31 cellular contexts compared by ENCODE assay signal in genomic region chr22:30045901-30046715, GRCh38. TPM values are rescaled to one million over a fixed set of nuclear protein-coding genes. Genes with fewer than 3 reads are reported as not detected.
A peak's percentile ranks its signal among the peaks of the same experiment; 100 is the strongest.
DNase-seq lines count a peak whose midpoint lies in the region; ATAC-seq, FAIRE-seq and TF ChIP-seq lines count a peak whose summit lies in the region.
"Had no signal": no experiment of that assay in that cellular context is flagged by ENCODE, and none has a peak within 500 bp of the region (broad histone marks: within the 10 kb centered on the region; RNA-seq: fewer than 3 reads in every experiment).

No MANE protein-coding gene starts in this region.

- H3K4me3 ChIP-seq in breast epithelium (no peak overlapping the region), K562 (no peak overlapping the region), HAP-1 (no peak overlapping the region)
- H3K4me3 ChIP-seq: A549; BLaER1 treated with 17β-estradiol and CSF1 and Interleukin-3, amounts not matched to agents 10 nM and 100 nM; GM12878; GM23248; PC-9; SJCRH30 had no signal

- no peak for TF ChIP-seq CTCF in breast epithelium (IDR thresholded peaks at IDR 0.05)
- no peak for TF ChIP-seq CTCF in MCF 10A (IDR thresholded peaks at IDR 0.05; ENCODE audit: unreplicated experiment)
- no peak for TF ChIP-seq CTCF in K562 (IDR thresholded peaks at IDR 0.05 in 2 of 3, conservative IDR thresholded peaks at IDR 0.05 in 1 of 3; ENCODE audit: insufficient read depth in 2 of 3, low read depth in 1 of 3, low read length in 3 of 3)
- TF ChIP-seq CTCF in type B pancreatic cell (conservative IDR thresholded peaks at IDR 0.05), result no peak

- no peak for ATAC-seq in K562
- ATAC-seq: A549, GM12878, HepG2, Right ventricle myocardium inferior, SK-N-SH treated with all-trans-retinoic acid at 6 μM for 48 hours had no signal

- H3K79me2 ChIP-seq in K562 (ENCODE audit: control insufficient read depth, insufficient read depth, low read length), result no peaks in the 10 kb centered on the region

- H3K4me3 Mint-ChIP-seq in MCF 10A (ENCODE audit: unreplicated experiment) (no peak overlapping the region), type B pancreatic cell (no peak overlapping the region)
- H3K4me3 Mint-ChIP-seq: CD4-positive, alpha-beta T cell had no signal

- H3K36me3 Mint-ChIP-seq in MCF 10A (ENCODE audit: insufficient read depth, unreplicated experiment), result no peaks in the 10 kb centered on the region
- peaks cover 4% of the 10 kb centered on the region for H3K36me3 Mint-ChIP-seq in type B pancreatic cell

- TF ChIP-seq RAD21 in K562 (CRISPR knock-in tag; conservative IDR thresholded peaks at IDR 0.05 in 1 of 2, IDR thresholded peaks at IDR 0.05 in 1 of 2), result no peak

- CTCF ChIA-PET in MCF 10A (lab: Yijun Ruan, JAX), result no interaction called here
- CTCF ChIA-PET in K562 (lab: Yijun Ruan, JAX; ENCODE audit: low intra/inter-chr PET ratio), result no interaction called here

- BruUV-seq in MCF 10A (replicated peaks; lab: Mats Ljungman, UMichigan) (no TSS peak), K562 (replicated peaks; lab: Mats Ljungman, UMichigan) (no TSS peak)

- H3K27me3 ChIP-seq in breast epithelium, result no peaks in the 10 kb centered on the region
- peaks cover 4 to 22% of the 10 kb centered on the region in 2 experiments; a peak in 4 of 5 replicates for H3K27me3 ChIP-seq in K562 (ENCODE audit: control insufficient read depth in 2 of 2, insufficient read depth in 2 of 2, low read length in 2 of 2)
- no peaks in the 10 kb centered on the region for H3K27me3 ChIP-seq in HAP-1 (ENCODE audit: low read depth)
- H3K27me3 ChIP-seq: BLaER1 treated with 17β-estradiol and CSF1 and Interleukin-3, amounts not matched to agents 10 nM and 100 nM; SJCRH30 had no signal

- H3K27ac ChIP-seq in breast epithelium (peak overlapping the region; percentile 19 to 81), K562 (ENCODE audit: extremely low read depth, low read depth, low read length) (no peak overlapping the region)
- H3K27ac ChIP-seq: A549, GM23248, SJCRH30 had no signal

- H3K27me3 Mint-ChIP-seq in MCF 10A (ENCODE audit: insufficient read depth, unreplicated experiment), result no peaks in the 10 kb centered on the region
- H3K27me3 Mint-ChIP-seq in type B pancreatic cell, result no peaks in the 10 kb centered on the region

- TF ChIP-seq EP300 in K562 (IDR thresholded peaks at IDR 0.05; ENCODE audit: low read length), result no peak

- H3K9ac ChIP-seq in K562 (ENCODE audit: insufficient read depth in 1 of 2, low read depth in 2 of 2, low read length in 2 of 2), result no peak overlapping the region
- H3K9ac ChIP-seq: BLaER1 treated with 17β-estradiol and CSF1 and Interleukin-3, amounts not matched to agents 10 nM and 100 nM; GM23248 had no signal

- peaks cover 19% of the 10 kb centered on the region for H3K4me1 Mint-ChIP-seq in MCF 10A (ENCODE audit: insufficient read depth, unreplicated experiment)
- H3K4me1 Mint-ChIP-seq in type B pancreatic cell (ENCODE audit: unreplicated experiment), result peaks cover 26% of the 10 kb centered on the region

- no peak for DNase-seq in breast epithelium (ENCODE audit: low spot score in 2 of 2)
- DNase-seq in MCF 10A (ENCODE audit: unreplicated experiment), result no peak
- no peak for DNase-seq in K562 (ENCODE audit: extremely low read depth in 1 of 4, low spot score in 3 of 4)
- DNase-seq in mesenteric fat pad (ENCODE audit: low spot score), result peak; percentile 82
- peak; percentile 64 for DNase-seq in type B pancreatic cell (ENCODE audit: extremely low spot score, unreplicated experiment)
- no peak for DNase-seq in iPS-NIHi11 (ENCODE audit: low spot score)
- no peak for DNase-seq in KG1 (lab: John Stamatoyannopoulos, UW)
- DNase-seq in HAP-1 (ENCODE audit: low spot score in 2 of 2), result no peak
- DNase-seq: AML-193; Caco-2; CD4-positive, alpha-beta T cell; EL; GDM1; GM23248; H7; MM.1S; NCI-H1694; NCI-H2081; NCI-H2227 treated with DMSO at 0.1 percent for 48 hours; NCI-H526 treated with DMSO at 0.1 percent for 48 hours; PC-9; SJCRH30 had no signal

- no peak overlapping the region for H3K27ac Mint-ChIP-seq in MCF 10A (ENCODE audit: low read depth, unreplicated experiment)
- H3K27ac Mint-ChIP-seq in type B pancreatic cell, result no peak overlapping the region
- H3K27ac Mint-ChIP-seq: CD4-positive, alpha-beta T cell had no signal

- H3K4me2 ChIP-seq in K562 (ENCODE audit: insufficient read depth, low read length), result 0 out of 2 replicates have a peak overlapping the region, but pooled peaks have one; percentile 37
- H3K4me2 ChIP-seq: A549 had no signal

- WGBS in K562 (ENCODE audit: insufficient coverage, low coverage, missing lambda C conversion rate), result 31% methylated on average over 20 of the region's 21 CpGs

- H3K9me3 ChIP-seq in breast epithelium (no peaks in the 10 kb centered on the region), K562 (replicated peaks; ENCODE audit: control insufficient read depth, insufficient read depth, low read depth, low read length) (no peaks in the 10 kb centered on the region), HAP-1 (no peaks in the 10 kb centered on the region)
- H3K9me3 ChIP-seq: A549, Caco-2, SJCRH30 had no signal

- intact Hi-C loops in breast epithelium (cut with DNase I; ENCODE audit: low total_unique reads) (no loop called here), MCF 10A (cut with micrococcal nuclease) (no loop called here), K562 (cut with micrococcal nuclease) (no loop called here)

- no peak for FAIRE-seq in K562 (lab: Jason Lieb, UNC)
- FAIRE-seq: A549, GM12878, HepG2 had no signal

- H3K36me3 ChIP-seq in breast epithelium, result no peaks in the 10 kb centered on the region
- no peaks in the 10 kb centered on the region for H3K36me3 ChIP-seq in K562 (ENCODE audit: control insufficient read depth, insufficient read depth, low read length)
- no peaks in the 10 kb centered on the region for H3K36me3 ChIP-seq in HAP-1 (replicated peaks)
- H3K36me3 ChIP-seq: SJCRH30 had no signal

- in situ Hi-C loops in K562 (cut with MboI), result no loop called here
- in situ Hi-C loops in HAP-1 (cut with MboI; ENCODE audit: low sequenced_read_pairs), result no loop called here

- no peaks in the 10 kb centered on the region for H3K4me1 ChIP-seq in breast epithelium
- no peaks in the 10 kb centered on the region; a peak in 1 of 5 replicates for H3K4me1 ChIP-seq in K562 (replicated peaks in 1 of 2; ENCODE audit: control insufficient read depth in 2 of 2, insufficient read depth in 2 of 2, low read length in 2 of 2)
- H3K4me1 ChIP-seq in HAP-1, result peaks cover 24% of the 10 kb centered on the region
- H3K4me1 ChIP-seq: Caco-2 had no signal

- no peak for TF ChIP-seq POLR2A in breast epithelium (IDR thresholded peaks at IDR 0.05)
- TF ChIP-seq POLR2A in K562 (conservative IDR thresholded peaks at IDR 0.05), result no peak

- H3K9me3 Mint-ChIP-seq in MCF 10A (ENCODE audit: unreplicated experiment), result no peaks in the 10 kb centered on the region
- H3K9me3 Mint-ChIP-seq in type B pancreatic cell, result peaks cover 5% of the 10 kb centered on the region
- H3K9me3 Mint-ChIP-seq: CD4-positive, alpha-beta T cell had no signal

- no peaks in the 10 kb centered on the region for H3K9me1 ChIP-seq in K562 (ENCODE audit: control insufficient read depth, insufficient read depth, low read length)

- H2AFZ ChIP-seq in K562 (ENCODE audit: low read depth, low read length), result no peak overlapping the region; the same call in 1 of the 2 replicates
- H2AFZ ChIP-seq: GM23248, PC-9 had no signal

- H4K20me1 ChIP-seq in K562 (replicated peaks; ENCODE audit: control insufficient read depth, insufficient read depth, low read length), result no peaks in the 10 kb centered on the region; the same call in 1 of the 2 replicates
- H4K20me1 ChIP-seq: BLaER1 treated with 17β-estradiol and CSF1 and Interleukin-3, amounts not matched to agents 10 nM and 100 nM had no signal

- POLR2A ChIA-PET in MCF 10A (lab: Yijun Ruan, JAX), result interaction anchor here (0.6 to 1.2 kb wide), 2 partner anchors 10 to 192 kb away, joined by 3 read pairs; no protein-coding TSS in a partner anchor
- POLR2A ChIA-PET in K562 (lab: Yijun Ruan, JAX), result interaction anchor here (1.1 to 1.4 kb wide), 2 partner anchors 17 to 43 kb away, joined by 3 read pairs; no protein-coding TSS in a partner anchor

TF ChIP-seq in K562, 482 proteins besides CTCF, POLR2A, EP300 and RAD21:
- TF ChIP-seq RBM25 (IDR thresholded peaks at IDR 0.05; ENCODE audit: low read depth, low read length, severe bottlenecking) (peak; percentile 62), RBM15 (IDR thresholded peaks at IDR 0.05; ENCODE audit: insufficient read depth, low read length) (no peak)

RNA-seq across cellular contexts. Expression of gene HORMAD2, which starts 34.2 kb away (rescaled TPM):
- total RNA-seq in breast epithelium (not detected), MCF 10A (2022) (not detected in 2 replicates), K562 (2014; rRNA removed) (not detected in 2 replicates), K562 (2014; rRNA removed; fragmentation: Illumina TruSeq; extraction: Trizol) (not detected in 2 replicates), K562 (2015; rRNA removed; fragmentation: Illumina TruSeq; extraction: Trizol) (not detected in 2 replicates), K562 (2021) (not detected in 2 replicates), mesenteric fat pad (not detected), type B pancreatic cell (ENCODE audit: low replicate concordance) (0.43 TPM in 1 of 2 replicates, not detected in the other)
- total RNA-seq in K562 (2011; cell fraction: chromatin; rRNA removed; ENCODE audit: low replicate concordance), result not detected in 2 replicates
- not detected in 2 replicates for total RNA-seq in K562 (2011; cell fraction: nucleolus; rRNA removed)
- not detected in 2 replicates for total RNA-seq in K562 (2011; cell fraction: nucleoplasm; rRNA removed)
- polyA plus RNA-seq in K562 (2011; rRNA removed) (not detected in 2 replicates), K562 (2014; fragmentation: Illumina TruSeq; extraction: Trizol) (not detected in 2 replicates), K562 (2014; fragmentation: Nextera tagmentation; extraction: Ambion mirVana) (not detected), K562 (2014; rRNA removed) (not detected in 2 replicates)
- not detected in 2 replicates for polyA plus RNA-seq in K562 (2011; cell fraction: cytosol; rRNA removed)
- not detected in 2 replicates for polyA plus RNA-seq in K562 (2011; cell fraction: nucleus; rRNA removed)
- not detected in 2 replicates for polyA plus RNA-seq in K562 (2012)
- polyA minus RNA-seq in K562 (2011; rRNA and poly(A)+ RNA removed), result not detected in 2 replicates
- polyA minus RNA-seq in K562 (2011; cell fraction: cytosol; rRNA and poly(A)+ RNA removed), result not detected in 2 replicates
- polyA minus RNA-seq in K562 (2011; cell fraction: nucleus; rRNA and poly(A)+ RNA removed), result not detected in 2 replicates
- total RNA-seq: CD4-positive, alpha-beta T cell; GM12878; GM23248; H7; HepG2; HT1080; NCI-H460; PC-9; Right ventricle myocardium inferior; RPMI7951; SJCRH30 had no signal
- polyA plus RNA-seq: A549, GM23248, HepG2 had no signal

Comparison
In these comparisons a context has a peak if more than half of its experiments do, and no peak if none do; other contexts are left out.
1. DNase-seq: peak in mesenteric fat pad (single experiment) and type B pancreatic cell (single experiment); none in breast epithelium (0 of 2), MCF 10A (single experiment), K562 (0 of 4), iPS-NIHi11 (single experiment), KG1 (single experiment) and HAP-1 (0 of 2).